In genomic region chr16:85602402-85602801, GRCh38 we compare ENCODE assay signal across 15 cellular contexts. TPM values are rescaled to one million over a fixed set of nuclear protein-coding genes. Genes with fewer than 3 reads are reported as not detected.
DNase-seq lines count a peak whose midpoint lies in the region; ATAC-seq and TF ChIP-seq lines count a peak whose summit lies in the region.
"Had no signal": no experiment of that assay in that cellular context is flagged by ENCODE, and none has a peak within 500 bp of the region (broad histone marks: within the 10 kb centered on the region; RNA-seq: fewer than 3 reads in every experiment).

No MANE protein-coding gene starts in this region.

- H4K8ac ChIP-seq in H9 (replicated peaks; ENCODE audit: insufficient read length, low read depth, low read length), result no peak overlapping the region

- TF ChIP-seq CTCF in H9 (conservative IDR thresholded peaks at IDR 0.05) (no peak), nephron (IDR thresholded peaks at IDR 0.05; ENCODE audit: unreplicated experiment in 3 of 3) (no peak)

- H3K27me3 ChIP-seq in H9 (ENCODE audit: insufficient read depth, low read length) (no peaks in the 10 kb centered on the region), stomach smooth muscle (ENCODE audit: control insufficient read depth in 1 of 2, insufficient read depth in 2 of 2, low read length in 2 of 2) (no peaks in the 10 kb centered on the region)
- H3K27me3 ChIP-seq: tibial artery had no signal

- no peak overlapping the region for H3K9ac ChIP-seq in H9 (ENCODE audit: extremely low read depth, insufficient read length, low read length)
- peak overlapping the region in 1 of 2 donors; percentile 47 for H3K9ac ChIP-seq in stomach smooth muscle (ENCODE audit: low read length in 2 of 2)

- no peaks in the 10 kb centered on the region for H3K36me3 ChIP-seq in stomach smooth muscle (ENCODE audit: control insufficient read depth in 2 of 2, insufficient read depth in 2 of 2, low read length in 2 of 2)
- H3K36me3 ChIP-seq: tibial artery had no signal

- H3K4ac ChIP-seq in H9 (ENCODE audit: low read depth, low read length), result no peak overlapping the region

- ATAC-seq in HG03469 (IDR thresholded peaks at IDR 0.05; ENCODE audit: unreplicated experiment) (no peak), HG03521 (IDR thresholded peaks at IDR 0.05; ENCODE audit: unreplicated experiment) (no peak)
- ATAC-seq: HCT116; naive thymus-derived CD4-positive, alpha-beta T cell had no signal

- H2BK15ac ChIP-seq in H9 (ENCODE audit: low read depth, low read length), result no peak overlapping the region

- no peak overlapping the region for H3K23ac ChIP-seq in H9 (ENCODE audit: insufficient read length, low read depth, low read length)

- no peak overlapping the region for H3K4me2 ChIP-seq in H9 (ENCODE audit: insufficient read depth, insufficient read length, low read length)

- H3K56ac ChIP-seq in H9 (ENCODE audit: insufficient read length, low read depth, low read length), result no peak overlapping the region

- H3K9me3 Mint-ChIP-seq in H9 (no peaks in the 10 kb centered on the region; a peak in 1 of 5 replicates), nephron (no peaks in the 10 kb centered on the region)
- no peaks in the 10 kb centered on the region for H3K9me3 Mint-ChIP-seq in dendritic cell treated with granulocyte-macrophage colony-stimulating factor and Interleukin-4, amounts not matched to agents 40 ng/mL and 50 ng/mL, for 4 days

- peaks cover 68 to 71% of the 10 kb centered on the region in 2 experiments for H3K4me1 Mint-ChIP-seq in H9
- H3K4me1 Mint-ChIP-seq in dendritic cell treated with granulocyte-macrophage colony-stimulating factor and Interleukin-4, amounts not matched to agents 40 ng/mL and 50 ng/mL, for 4 days (ENCODE audit: low read depth), result peaks cover 55% of the 10 kb centered on the region
- peaks cover 71% of the 10 kb centered on the region for H3K4me1 Mint-ChIP-seq in nephron

- DNase-seq in H9 (no peak), EL (no peak)
- DNase-seq: activated naive CD4-positive, alpha-beta T cell treated with Interleukin-2 at 50 U/mL for 16 hours; activated T-cell treated with anti-CD3 and anti-CD28 coated beads for 4 hours; GF-D8; naive thymus-derived CD4-positive, alpha-beta T cell; NCI-H1417 treated with DMSO at 0.1 percent for 48 hours; NCI-H526 treated with DMSO at 0.1 percent for 48 hours; tibial artery had no signal

- H2AFZ ChIP-seq in H9 (ENCODE audit: low read length), result no peak overlapping the region

- H4K91ac ChIP-seq in H9 (ENCODE audit: insufficient read length, low read depth, low read length), result no peak overlapping the region

- no peaks in the 10 kb centered on the region for H4K20me1 ChIP-seq in H9 (ENCODE audit: control insufficient read depth, insufficient read depth, insufficient read length)

- no peak overlapping the region for H2BK120ac ChIP-seq in H9 (ENCODE audit: low read depth, low read length, poor library complexity, severe bottlenecking)

- no peak overlapping the region for H3K18ac ChIP-seq in H9 (ENCODE audit: insufficient read length, low read depth, low read length)

- no peak overlapping the region for H3K4me3 ChIP-seq in stomach smooth muscle (ENCODE audit: low read length in 2 of 2)
- H3K4me3 ChIP-seq: tibial artery had no signal

- H2AK5ac ChIP-seq in H9 (ENCODE audit: insufficient read length, low read length), result no peak overlapping the region

- peak overlapping the region; percentile 64; the same call in 1 of the 2 replicates for H3K14ac ChIP-seq in H9 (ENCODE audit: insufficient read depth, low read length)

- no peaks in the 10 kb centered on the region for H3K9me3 ChIP-seq in H9 (ENCODE audit: control insufficient read depth, low read depth, low read length)
- H3K9me3 ChIP-seq in stomach smooth muscle (ENCODE audit: control insufficient read depth in 2 of 2, low read length in 2 of 2), result no peaks in the 10 kb centered on the region
- H3K9me3 ChIP-seq: tibial artery had no signal

- H3K23me2 ChIP-seq in H9 (ENCODE audit: insufficient read length, low read depth, low read length, poor library complexity, severe bottlenecking), result peaks cover 4% of the 10 kb centered on the region

- no CpG with 5 or more reads among the region's 12 CpGs for WGBS in H9 (ENCODE audit: extremely low coverage, insufficient read length, low lambda C conversion rate)

- intact Hi-C loops in dendritic cell treated with granulocyte-macrophage colony-stimulating factor and Interleukin-4, amounts not matched to agents 40 ng/mL and 50 ng/mL, for 4 days (cut with micrococcal nuclease), result no loop called here

- no peak overlapping the region for H4K5ac ChIP-seq in H9 (ENCODE audit: insufficient read length, low read depth, low read length)

- H3K4me3 Mint-ChIP-seq in H9 (no peak overlapping the region; a peak in 1 of 5 replicates), nephron (peak overlapping the region in 1 of 3 experiments; percentile 31)
- H3K4me3 Mint-ChIP-seq in dendritic cell treated with granulocyte-macrophage colony-stimulating factor and Interleukin-4, amounts not matched to agents 40 ng/mL and 50 ng/mL, for 4 days, result no peak overlapping the region
- H3K4me3 Mint-ChIP-seq: naive thymus-derived CD4-positive, alpha-beta T cell had no signal

- no peak overlapping the region for H2BK5ac ChIP-seq in H9 (ENCODE audit: insufficient read length, low read length)

- H3K27ac ChIP-seq in H9 (ENCODE audit: insufficient read length, low read depth, low read length) (no peak overlapping the region), stomach smooth muscle (ENCODE audit: low read length) (peak overlapping the region; percentile 82)
- H3K27ac ChIP-seq: tibial artery had no signal

- peaks cover 19% of the 10 kb centered on the region; the same call in 1 of the 2 replicates for H3K4me1 ChIP-seq in H9 (ENCODE audit: insufficient read depth, low read length)
- peaks cover 66% of the 10 kb centered on the region for H3K4me1 ChIP-seq in stomach smooth muscle (ENCODE audit: control insufficient read depth, insufficient read depth, low read length)

- H3T11ph ChIP-seq in H9 (ENCODE audit: low read length), result no peak overlapping the region

- H3K36me3 Mint-ChIP-seq in H9 (ENCODE audit: insufficient read depth in 1 of 3, low read depth in 3 of 3) (peaks cover 0 to 3% (median 0%) of the 10 kb centered on the region in 3 experiments; a peak in 1 of 7 replicates), nephron (ENCODE audit: low read depth) (no peaks in the 10 kb centered on the region)
- peaks cover 28% of the 10 kb centered on the region for H3K36me3 Mint-ChIP-seq in dendritic cell treated with granulocyte-macrophage colony-stimulating factor and Interleukin-4, amounts not matched to agents 40 ng/mL and 50 ng/mL, for 4 days (ENCODE audit: low read depth)

- no peak overlapping the region for H2BK20ac ChIP-seq in H9 (ENCODE audit: low read depth, low read length, poor library complexity, severe bottlenecking)

- H3K27ac Mint-ChIP-seq in H9 (peak overlapping the region in 1 of 3 experiments; percentile 70; a peak in 1 of 7 replicates), nephron (peak overlapping the region in 2 of 3 experiments; percentile 40 to 89)
- H3K27ac Mint-ChIP-seq in dendritic cell treated with granulocyte-macrophage colony-stimulating factor and Interleukin-4, amounts not matched to agents 40 ng/mL and 50 ng/mL, for 4 days, result peak overlapping the region; percentile 80
- H3K27ac Mint-ChIP-seq: naive thymus-derived CD4-positive, alpha-beta T cell had no signal

- H2BK12ac ChIP-seq in H9 (ENCODE audit: insufficient read length, low read depth, low read length), result no peak overlapping the region

- H3K27me3 Mint-ChIP-seq in H9 (ENCODE audit: low read depth) (no peaks in the 10 kb centered on the region), nephron (ENCODE audit: low read depth) (peaks cover 4% of the 10 kb centered on the region)
- H3K27me3 Mint-ChIP-seq in dendritic cell treated with granulocyte-macrophage colony-stimulating factor and Interleukin-4, amounts not matched to agents 40 ng/mL and 50 ng/mL, for 4 days, result peaks cover 6% of the 10 kb centered on the region
- H3K27me3 Mint-ChIP-seq: naive thymus-derived CD4-positive, alpha-beta T cell had no signal

- H3K79me2 ChIP-seq in H9 (ENCODE audit: insufficient read depth, low read length), result 0 out of 2 replicates have a peak, but pooled peaks cover 3% of the 10 kb centered on the region

- no peaks in the 10 kb centered on the region for H3K79me1 ChIP-seq in H9 (ENCODE audit: insufficient read depth, low read depth, low read length, poor library complexity, severe bottlenecking)

RNA-seq across cellular contexts. Expression of gene GSE1, which starts 10.7 kb away (rescaled TPM):
- 123 and 125 TPM in 2 replicates for total RNA-seq in H9 (2021)
